14 cellular contexts compared by ENCODE assay signal in the genomic region with DNA sequence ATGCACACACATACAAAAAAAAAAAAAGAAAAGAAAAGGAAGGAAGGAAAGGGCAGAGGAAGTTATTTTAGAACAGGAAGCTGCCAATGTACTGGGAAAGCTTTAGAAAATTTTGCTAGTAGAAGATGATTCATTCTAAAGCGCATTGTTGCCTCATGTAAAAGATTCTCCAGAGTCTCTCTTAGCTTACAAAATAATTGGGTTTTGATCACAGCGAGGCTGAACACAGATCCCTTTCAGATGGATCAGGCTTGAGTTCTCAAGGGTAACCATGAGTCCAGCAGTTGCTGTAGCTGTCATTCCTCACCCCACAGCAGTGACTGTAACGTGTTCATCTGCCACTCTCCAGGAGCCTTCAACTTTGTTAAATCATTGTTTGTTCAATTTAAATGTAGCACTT.
DNase-seq lines count a peak whose midpoint lies in the region; TF ChIP-seq lines count a peak whose summit lies in the region.
"Had no signal": no experiment of that assay in that cellular context is flagged by ENCODE, and none has a peak within 500 bp of the region (broad histone marks: within the 10 kb centered on the region; RNA-seq: fewer than 3 reads in every experiment).

No MANE protein-coding gene starts in this region.

- H4K20me1 ChIP-seq in GM23248 (ENCODE audit: insufficient read depth): no peaks in the 10 kb centered on the region
- no peaks in the 10 kb centered on the region for H4K20me1 ChIP-seq in smooth muscle cell (ENCODE audit: low read depth)

- H3K27ac ChIP-seq in GM23248 (peak overlapping the region; percentile 27; the same call in 1 of the 2 replicates), smooth muscle cell (ENCODE audit: low read depth) (peak overlapping the region; percentile 37)
- H3K27ac ChIP-seq: epithelial cell of prostate, SJSA1 had no signal

- H2AFZ ChIP-seq in GM23248 (no peak overlapping the region), smooth muscle cell (ENCODE audit: low read depth) (no peak overlapping the region)

- H3K9me2 ChIP-seq in GM23248 (ENCODE audit: insufficient read depth): no peaks in the 10 kb centered on the region

- H3K79me2 ChIP-seq in GM23248 (ENCODE audit: insufficient read depth): no peaks in the 10 kb centered on the region
- no peaks in the 10 kb centered on the region for H3K79me2 ChIP-seq in smooth muscle cell (ENCODE audit: low read depth)

- 46 to 58% methylated on average over 3 of the region's 3 CpGs for WGBS in GM23248 (ENCODE audit: low coverage in 1 of 2, low lambda C conversion rate in 2 of 2, missing lambda C conversion rate in 2 of 2), 2 experiments
- 54% methylated on average over 3 of the region's 3 CpGs for WGBS in smooth muscle cell (ENCODE audit: low lambda C conversion rate)

- H3K9me3 ChIP-seq in GM23248 (ENCODE audit: low read depth) (no peaks in the 10 kb centered on the region), smooth muscle cell (replicated peaks; ENCODE audit: low read depth) (no peaks in the 10 kb centered on the region)
- H3K9me3 ChIP-seq: breast epithelium, SJSA1, stomach had no signal

- TF ChIP-seq CTCF in smooth muscle cell (IDR thresholded peaks at IDR 0.05; ENCODE audit: borderline replicate concordance, insufficient read depth, poor library complexity, severe bottlenecking): no peak

- H3K27me3 ChIP-seq in GM23248 (replicated peaks; ENCODE audit: insufficient read depth) (no peaks in the 10 kb centered on the region), smooth muscle cell (ENCODE audit: low read depth) (no peaks in the 10 kb centered on the region)
- H3K27me3 ChIP-seq: breast epithelium, SJSA1, stomach had no signal

- H3K36me3 ChIP-seq in GM23248 (ENCODE audit: low read depth): no peaks in the 10 kb centered on the region
- H3K36me3 ChIP-seq in smooth muscle cell (ENCODE audit: low read depth): no peaks in the 10 kb centered on the region
- H3K36me3 ChIP-seq: breast epithelium had no signal

- H3K4me3 ChIP-seq in GM23248: no peak overlapping the region
- no peak overlapping the region for H3K4me3 ChIP-seq in smooth muscle cell
- H3K4me3 ChIP-seq: breast epithelium, SJSA1, stomach had no signal

- DNase-seq in GM23248 (peak; percentile 60), RPMI7951 (ENCODE audit: low read depth) (peak; percentile 10), fibroblast of peridontal ligament (ENCODE audit: extremely low read depth) (peak; percentile 56), smooth muscle cell (lab: John Stamatoyannopoulos, UW; ENCODE audit: unreplicated experiment) (no peak), NCI-H146 treated with DMSO at 0.1 percent for 48 hours (lab: John Stamatoyannopoulos, UW; ENCODE audit: unreplicated experiment) (no peak)
- no peak for DNase-seq in activated CD4-positive, alpha-beta T cell treated with anti-CD3 and anti-CD28 coated beads for 1 hour
- no peak for DNase-seq in stimulated activated CD4-positive, alpha-beta T cell treated with anti-CD3 and anti-CD28 coated beads, Interleukin-4, amount 100 ng/mL, for 4 hours
- DNase-seq: activated CD4-positive, alpha-beta T cell treated with anti-CD3 and anti-CD28 coated beads for 36 hours; NCI-H1105; NCI-H524; stomach had no signal

- in situ Hi-C loops in GM23248 (cut with MboI): no loop called here

- H3F3A ChIP-seq in GM23248 (ENCODE audit: insufficient read depth): no peaks in the 10 kb centered on the region
- peaks cover 4% of the 10 kb centered on the region for H3F3A ChIP-seq in smooth muscle cell (ENCODE audit: low read depth)

- H3K4me1 ChIP-seq in GM23248 (ENCODE audit: insufficient read depth): no peaks in the 10 kb centered on the region; the same call in 1 of the 2 replicates
- H3K4me1 ChIP-seq in smooth muscle cell (ENCODE audit: low read depth): peaks cover 3% of the 10 kb centered on the region
- H3K4me1 ChIP-seq: breast epithelium, SJSA1 had no signal

- no peak overlapping the region for H3K4me2 ChIP-seq in GM23248 (ENCODE audit: unreplicated experiment)
- no peak overlapping the region for H3K4me2 ChIP-seq in smooth muscle cell

- H3K9ac ChIP-seq in GM23248: no peak overlapping the region
- H3K9ac ChIP-seq in smooth muscle cell (ENCODE audit: low read depth): no peak overlapping the region

Comparison
In these comparisons a context has a peak if more than half of its experiments do, and no peak if none do; other contexts are left out.
1. DNase-seq: peak in GM23248 (single experiment), RPMI7951 (single experiment) and fibroblast of peridontal ligament (single experiment); none in smooth muscle cell (single experiment), activated CD4-positive, alpha-beta T cell treated with anti-CD3 and anti-CD28 coated beads for 1 hour (single experiment), stimulated activated CD4-positive, alpha-beta T cell treated with anti-CD3 and anti-CD28 coated beads, Interleukin-4, amount 100 ng/mL, for 4 hours (0 of 2) and NCI-H146 treated with DMSO at 0.1 percent for 48 hours (single experiment).